Comparison of ENCODE assay signal across 16 cellular contexts in the genomic region with DNA sequence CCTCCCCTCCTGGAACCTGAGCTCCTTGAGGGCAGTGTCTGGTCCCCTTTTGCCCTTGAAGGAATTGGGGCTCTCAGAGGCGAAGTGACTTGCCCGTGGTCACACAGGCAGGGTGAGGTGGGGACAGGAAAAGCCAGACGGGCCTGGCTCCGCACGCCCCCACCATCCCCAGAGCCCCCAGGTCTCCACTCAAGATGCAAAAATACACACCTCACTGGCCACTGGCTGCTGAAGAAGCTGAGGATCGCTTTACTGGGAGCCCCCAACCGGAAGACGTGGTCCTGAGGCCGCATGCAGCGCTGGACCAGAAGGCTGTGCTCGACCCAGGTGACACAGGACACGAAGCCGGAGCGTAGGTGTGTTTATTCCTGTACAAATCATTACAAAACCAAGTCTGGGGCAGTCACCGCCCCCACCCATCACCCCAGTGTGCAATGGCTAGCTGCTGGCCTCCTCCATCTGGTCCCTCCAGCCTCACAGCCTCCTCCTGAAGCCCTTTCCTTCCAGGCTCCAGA. TPM values are rescaled to one million over a fixed set of nuclear protein-coding genes. Genes with fewer than 3 reads are reported as not detected.
DNase-seq lines count a peak whose midpoint lies in the region; ATAC-seq and TF ChIP-seq lines count a peak whose summit lies in the region.
"Had no signal": no experiment of that assay in that cellular context is flagged by ENCODE, and none has a peak within 500 bp of the region (broad histone marks: within the 10 kb centered on the region; RNA-seq: fewer than 3 reads in every experiment).

No MANE protein-coding gene starts in this region.

- POLR2A ChIA-PET in T-cell (lab: Charles Lee), result no interaction called here

- H3K36me3 Mint-ChIP-seq in T-cell, result peaks cover 30% of the 10 kb centered on the region
- H3K36me3 Mint-ChIP-seq in stimulated activated effector memory CD8-positive, alpha-beta T cell treated with anti-CD3 and anti-CD28 coated beads, Interleukin-12 subunit alpha, Interleukin-12 subunit beta, amount 100 ng/mL, for 72 hours, result peaks cover 83% of the 10 kb centered on the region

- CTCF ChIA-PET in T-cell (lab: Charles Lee), result interaction anchor here in 1 of 2 donors (1.0 kb wide), 1 partner anchor 35 kb away, joined by 6 read pairs; no protein-coding TSS in a partner anchor

- DNase-seq in GM10266 (ENCODE audit: extremely low spot score), result peak; percentile 30
- DNase-seq in T-cell, result no peak
- DNase-seq in stimulated activated effector memory CD8-positive, alpha-beta T cell treated with anti-CD3 and anti-CD28 coated beads, Interleukin-12 subunit alpha, Interleukin-12 subunit beta, amount 100 ng/mL, for 72 hours (ENCODE audit: low spot score in 2 of 2), result no peak
- DNase-seq in stimulated activated naive CD4-positive, alpha-beta T cell (lab: John Stamatoyannopoulos, UW), result no peak
- DNase-seq: activated CD4-positive, alpha-beta T cell treated with anti-CD3 and anti-CD28 coated beads for 48 hours; activated T-cell treated with anti-CD3 and anti-CD28 coated beads, Interleukin-2, amount 50 U/mL, for 48 hours; effector CD4-positive, alpha-beta T cell; GDM1; GOT3; KG1; mucosa of descending colon; NCI-H1436 treated with DMSO at 0.1 percent for 48 hours; stimulated activated CD4-positive, alpha-beta T cell treated with anti-CD3 and anti-CD28 coated beads, Interleukin-2, amount 100 ng/mL, for 24 hours had no signal

- no peak for TF ChIP-seq CTCF in GM10266 (IDR thresholded peaks at IDR 0.05; ENCODE audit: control insufficient read depth, insufficient read depth, low read depth, missing control alignments)
- TF ChIP-seq CTCF in gastroesophageal sphincter (IDR thresholded peaks at IDR 0.05), result no peak

- WGBS in gastroesophageal sphincter (ENCODE audit: low coverage in 1 of 2), 2 donors, result no CpG with 5 or more reads among the region's 15 CpGs

- no peak for TF ChIP-seq POLR2A in gastroesophageal sphincter (IDR thresholded peaks at IDR 0.05)

- ATAC-seq in T-cell (replicated peaks in 1 of 4), result no peak
- no peak for ATAC-seq in gastroesophageal sphincter
- ATAC-seq in stimulated activated effector memory CD8-positive, alpha-beta T cell treated with anti-CD3 and anti-CD28 coated beads, Interleukin-12 subunit alpha, Interleukin-12 subunit beta, amount 100 ng/mL, for 72 hours, result no peak
- ATAC-seq in HG03139 (IDR thresholded peaks at IDR 0.05; ENCODE audit: unreplicated experiment), result no peak
- no peak for ATAC-seq in GM21367 (IDR thresholded peaks at IDR 0.05; ENCODE audit: unreplicated experiment)

- peak overlapping the region; percentile 16 to 66 for H3K27ac Mint-ChIP-seq in T-cell
- H3K27ac Mint-ChIP-seq in stimulated activated effector memory CD8-positive, alpha-beta T cell treated with anti-CD3 and anti-CD28 coated beads, Interleukin-12 subunit alpha, Interleukin-12 subunit beta, amount 100 ng/mL, for 72 hours, result peak overlapping the region; percentile 81

- H3K4me3 Mint-ChIP-seq in T-cell, result no peak overlapping the region
- H3K4me3 Mint-ChIP-seq in stimulated activated effector memory CD8-positive, alpha-beta T cell treated with anti-CD3 and anti-CD28 coated beads, Interleukin-12 subunit alpha, Interleukin-12 subunit beta, amount 100 ng/mL, for 72 hours, result no peak overlapping the region

- no peaks in the 10 kb centered on the region for H3K27me3 Mint-ChIP-seq in T-cell

- H3K9me3 Mint-ChIP-seq in T-cell, result no peaks in the 10 kb centered on the region
- no peaks in the 10 kb centered on the region for H3K9me3 Mint-ChIP-seq in stimulated activated effector memory CD8-positive, alpha-beta T cell treated with anti-CD3 and anti-CD28 coated beads, Interleukin-12 subunit alpha, Interleukin-12 subunit beta, amount 100 ng/mL, for 72 hours

- peaks cover 0 to 69% of the 10 kb centered on the region in 2 donors for H3K36me3 ChIP-seq in gastroesophageal sphincter

- peaks cover 9 to 22% (median 17%) of the 10 kb centered on the region in 3 donors for H3K4me1 Mint-ChIP-seq in T-cell
- H3K4me1 Mint-ChIP-seq in stimulated activated effector memory CD8-positive, alpha-beta T cell treated with anti-CD3 and anti-CD28 coated beads, Interleukin-12 subunit alpha, Interleukin-12 subunit beta, amount 100 ng/mL, for 72 hours, result peaks cover 43% of the 10 kb centered on the region

- no peak for TF ChIP-seq EP300 in gastroesophageal sphincter (IDR thresholded peaks at IDR 0.05)

- peaks cover 0 to 30% (median 0%) of the 10 kb centered on the region in 3 donors for H3K4me1 ChIP-seq in gastroesophageal sphincter

- no peak overlapping the region for H3K4me3 ChIP-seq in gastroesophageal sphincter
- H3K4me3 ChIP-seq: mucosa of descending colon had no signal

- no peaks in the 10 kb centered on the region for H3K27me3 ChIP-seq in gastroesophageal sphincter

- no peaks in the 10 kb centered on the region for H3K9me3 ChIP-seq in gastroesophageal sphincter
- H3K9me3 ChIP-seq: mucosa of descending colon had no signal

- H3K27ac ChIP-seq in gastroesophageal sphincter, result peak overlapping the region in 3 of 4 donors; percentile 2 to 30 (median 3)

RNA-seq across cellular contexts. Expression of gene AK1, which starts 7.6 kb away (rescaled TPM):
- total RNA-seq in T-cell, result 10 to 100 TPM; 40.5 to 54.9 (median 50.4) TPM
- total RNA-seq in gastroesophageal sphincter, result 10 to 100 TPM; 46.7 to 73.9 (median 49.7) TPM

RNA-seq across cellular contexts. Expression of gene ST6GALNAC6, which starts 14.4 kb away (rescaled TPM):
- total RNA-seq in T-cell (100 to 1,000 TPM in 2 of 5 donors, 10 to 100 TPM in 3; 73.0 to 123 (median 86.3) TPM), gastroesophageal sphincter (100 to 1,000 TPM; 112 to 146 (median 132) TPM)

RNA-seq across cellular contexts. Expression of gene ENG, which starts 30.6 kb away (rescaled TPM):
- 10 to 100 TPM in 1 of 5 donors, 1 to 10 TPM in 4; 6.8 to 16.7 (median 8.8) TPM for total RNA-seq in T-cell
- 10 to 100 TPM; 21.3 to 76.5 (median 48.0) TPM for total RNA-seq in gastroesophageal sphincter

RNA-seq across cellular contexts. Expression of gene ST6GALNAC4, which starts 31.8 kb away (rescaled TPM):
- total RNA-seq in T-cell, result 10 to 100 TPM; 24.9 to 40.7 (median 35.1) TPM
- total RNA-seq in gastroesophageal sphincter, result 10 to 100 TPM; 25.2 to 49.7 (median 31.7) TPM

RNA-seq across cellular contexts. Expression of gene PIP5KL1, which starts 45.5 kb away (rescaled TPM):
- 1 to 10 TPM in 4 of 5 donors, under 1 TPM in 1; 0.99 to 5.6 (median 2.6) TPM for total RNA-seq in T-cell
- 1 to 10 TPM in 2 of 4 donors, under 1 TPM in 1, not detected in 1; 0.66 to 3.4 (median 3.1) TPM for total RNA-seq in gastroesophageal sphincter
